ENCODE assay signal across 11 cellular contexts in the genomic region with DNA sequence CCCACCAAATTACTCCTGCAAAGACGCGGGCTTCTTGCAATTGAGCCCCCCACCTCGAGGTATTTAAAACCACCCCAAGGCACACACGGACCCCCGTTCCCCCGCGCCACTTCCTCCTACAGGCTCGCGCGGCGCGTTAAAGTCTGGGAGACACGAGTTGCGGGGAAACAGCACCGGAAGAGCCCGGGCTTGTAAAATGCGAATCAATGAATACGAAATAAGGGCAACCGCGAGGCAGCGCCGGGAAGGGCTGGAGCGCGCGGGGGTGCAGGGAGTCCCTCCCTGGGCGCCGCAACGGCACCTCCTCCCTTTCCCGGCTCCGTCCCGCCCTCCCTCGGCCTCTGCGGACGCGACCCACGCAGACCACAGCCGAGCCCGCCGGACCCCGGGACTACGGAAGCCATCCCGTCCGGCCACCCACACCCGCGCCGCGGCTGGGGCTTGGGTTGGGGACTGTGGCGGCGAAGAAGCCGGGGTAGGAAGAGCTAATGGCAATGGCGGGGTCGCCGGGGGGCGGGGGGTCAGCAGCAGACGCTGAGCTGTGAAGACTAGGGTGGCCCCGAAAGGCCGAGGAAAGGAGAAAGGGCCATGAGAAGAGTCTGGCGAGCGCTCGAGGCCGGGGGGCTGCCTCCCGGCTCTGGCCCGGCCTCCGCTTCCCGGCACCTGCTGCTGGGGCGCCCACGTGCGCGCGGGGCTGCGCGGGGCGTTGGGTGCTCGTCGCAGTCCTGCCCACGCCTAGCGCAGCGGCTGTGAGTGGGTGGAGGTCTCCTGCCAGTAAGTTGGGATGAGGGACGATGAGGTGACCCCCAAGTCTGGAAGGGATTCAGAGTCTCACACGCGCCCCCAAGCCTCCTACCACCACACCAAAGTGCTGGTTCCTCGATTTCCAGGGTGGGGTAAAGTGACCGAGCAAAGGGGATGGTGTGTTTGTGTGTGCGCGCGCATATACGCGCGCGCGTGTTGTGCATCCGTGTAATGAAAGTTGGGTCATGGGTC. TPM values are rescaled to one million over a fixed set of nuclear protein-coding genes. Genes with fewer than 3 reads are reported as not detected.
A peak's percentile ranks its signal among the peaks of the same experiment; 100 is the strongest.
DNase-seq lines count a peak whose midpoint lies in the region; ATAC-seq, FAIRE-seq and TF ChIP-seq lines count a peak whose summit lies in the region.
"Had no signal": no experiment of that assay in that cellular context is flagged by ENCODE, and none has a peak within 500 bp of the region (broad histone marks: within the 10 kb centered on the region; RNA-seq: fewer than 3 reads in every experiment).

No MANE protein-coding gene starts in this region.

- peak overlapping the region; percentile 35 to 42 for H3K4me3 ChIP-seq in cardiac fibroblast (replicated peaks in 1 of 2; ENCODE audit: low read depth in 2 of 2, low read length in 2 of 2)
- H3K4me3 ChIP-seq in vagina = peak overlapping the region in 1 of 2 donors; percentile 13

- no peaks in the 10 kb centered on the region for H3K36me3 ChIP-seq in vagina

- no peak for FAIRE-seq in D721Med (lab: Jason Lieb, UNC)
- FAIRE-seq: small intestine had no signal

- intact Hi-C loops in vagina (cut with DNase I) = no loop called here

- DNase-seq in D721Med (ENCODE audit: insufficient read length, low spot score) (peak; percentile 53), cardiac fibroblast (ENCODE audit: low read depth in 2 of 2) (no peak), omental fat pad (ENCODE audit: low spot score) (no peak), vagina (ENCODE audit: extremely low spot score in 2 of 2) (no peak), mucosa of gallbladder (ENCODE audit: low spot score) (no peak)
- DNase-seq in activated naive CD4-positive, alpha-beta T cell (lab: John Stamatoyannopoulos, UW) = no peak
- DNase-seq: small intestine had no signal

- H3K27ac ChIP-seq in vagina = no peak overlapping the region

- H3K4me1 ChIP-seq in vagina = peaks cover 22% of the 10 kb centered on the region

- H3K27me3 ChIP-seq in vagina = no peaks in the 10 kb centered on the region

- no peaks in the 10 kb centered on the region for H3K9me3 ChIP-seq in vagina

- no peak for TF ChIP-seq POLR2A in vagina (IDR thresholded peaks at IDR 0.05)

- ATAC-seq in HG02798 (IDR thresholded peaks at IDR 0.05; ENCODE audit: poor library complexity, unreplicated experiment) = peak; percentile 29
- peak; percentile 23 for ATAC-seq in omental fat pad (ENCODE audit: low FRiP score)
- no peak for ATAC-seq in HG03097 (IDR thresholded peaks at IDR 0.05; ENCODE audit: low FRiP score, unreplicated experiment)
- ATAC-seq: activated CD4-positive, CD25-positive, alpha-beta regulatory T cell treated with anti-CD3 and anti-CD28 coated beads, Interleukin-2, amount 50 U/mL, for 24 hours had no signal

- TF ChIP-seq CTCF in D721Med (IDR thresholded peaks at IDR 0.05; ENCODE audit: insufficient read depth, missing control alignments) = no peak
- TF ChIP-seq CTCF in cardiac fibroblast (IDR thresholded peaks at IDR 0.05; ENCODE audit: low read depth, low read length) = no peak
- TF ChIP-seq CTCF in omental fat pad (IDR thresholded peaks at IDR 0.05) = no peak
- no peak for TF ChIP-seq CTCF in vagina (IDR thresholded peaks at IDR 0.05)

RNA-seq across cellular contexts. Expression of gene NETO1, which starts 1.2 kb away (rescaled TPM):
- total RNA-seq in omental fat pad (1 to 10 TPM in 2 of 4 donors, under 1 TPM in 2; 0.48 to 7.1 (median 0.92) TPM), vagina (not detected), mucosa of gallbladder (not detected)
- total RNA-seq: HT1080 had no signal
